25 cellular contexts compared by ENCODE assay signal in the genomic region with DNA sequence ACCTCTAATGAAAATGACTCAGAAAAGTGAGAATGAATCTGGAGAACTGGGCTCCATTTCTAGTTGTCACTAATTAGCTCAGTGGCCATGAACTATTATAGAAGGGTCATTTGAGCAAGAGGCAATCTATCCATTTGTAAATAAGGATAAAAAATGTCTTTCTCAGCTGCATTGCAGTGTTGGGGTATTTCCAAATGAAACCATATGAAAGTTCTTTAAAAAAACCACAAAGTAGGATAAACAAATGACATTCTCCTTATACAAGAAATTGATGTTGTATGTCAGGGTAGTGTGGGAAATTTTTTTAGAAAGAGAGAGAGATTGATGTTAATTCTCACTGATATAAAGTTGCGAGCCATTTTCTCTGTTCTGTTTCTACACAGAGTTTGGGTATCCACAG. TPM values are rescaled to one million over a fixed set of nuclear protein-coding genes. Genes with fewer than 3 reads are reported as not detected.
"Had no signal": no experiment of that assay in that cellular context is flagged by ENCODE, and none has a peak within 500 bp of the region (broad histone marks: within the 10 kb centered on the region; RNA-seq: fewer than 3 reads in every experiment).

No MANE protein-coding gene starts in this region.

- H3K36me3 ChIP-seq: adrenal gland, cardiac muscle cell, ovary, prostate gland, upper lobe of left lung had no signal

- H3K9me3 Mint-ChIP-seq: stimulated activated naive B cell treated with anti-CD40 and anti-IgM and Interleukin-4, amounts not matched to agents 10 μg/mL and 1 μg/mL and 100 μg/mL, for 72 hours had no signal

- H3K4me1 ChIP-seq: adrenal gland, body of pancreas, prostate gland, testis had no signal

- ATAC-seq: activated naive CD4-positive, alpha-beta T cell treated with anti-CD3 and anti-CD28 coated beads, Interleukin-2, amount 50 U/mL, for 72 hours; body of pancreas; left ventricle myocardium superior; natural killer cell treated with Interleukin-12 subunit alpha and Interleukin-12 subunit beta and Interleukin-15 and Interleukin-18, amount 100 ng/mL, for 72 hours; stimulated activated naive B cell treated with anti-CD40 and anti-IgM and Interleukin-4, amounts not matched to agents 10 μg/mL and 1 μg/mL and 100 μg/mL, for 72 hours had no signal

- H3K4me3 ChIP-seq: adrenal gland, body of pancreas, cardiac muscle cell, ovary, prostate gland, testis, upper lobe of left lung had no signal

- H3K36me3 Mint-ChIP-seq: activated naive CD4-positive, alpha-beta T cell treated with anti-CD3 and anti-CD28 coated beads, Interleukin-2, amount 50 U/mL, for 72 hours; natural killer cell treated with Interleukin-12 subunit alpha and Interleukin-12 subunit beta and Interleukin-15 and Interleukin-18, amount 100 ng/mL, for 72 hours had no signal

- H3K27ac ChIP-seq: adrenal gland, body of pancreas, cardiac muscle cell, ovary, prostate gland, testis had no signal

- H3K27me3 ChIP-seq: adrenal gland, body of pancreas, cardiac muscle cell, ovary, testis, upper lobe of left lung had no signal

- H3K4me1 Mint-ChIP-seq: stimulated activated naive B cell treated with anti-CD40 and anti-IgM and Interleukin-4, amounts not matched to agents 10 μg/mL and 1 μg/mL and 100 μg/mL, for 72 hours had no signal

- H3K9me3 ChIP-seq: adrenal gland, body of pancreas, ovary, prostate gland, testis, upper lobe of left lung had no signal

- DNase-seq: activated CD4-positive, alpha-beta T cell treated with anti-CD3 and anti-CD28 coated beads for 1 hour; activated CD4-positive, alpha-beta T cell treated with anti-CD3 and anti-CD28 coated beads, Interleukin-2, amount 50 U/mL, for 1 hour; activated gamma-delta T cell treated with Interleukin-2 at 50 U/mL for 16 hours; activated T-cell treated with anti-CD3 and anti-CD28 coated beads, Interleukin-2, amount 50 U/mL, for 1 hour; adrenal gland; body of pancreas; effector memory CD4-positive, alpha-beta T cell; foreskin fibroblast; glutamatergic neuron; hippocampal formation; left ventricle myocardium superior; mammary epithelial cell; midbrain; ovary; stimulated activated CD4-positive, alpha-beta T cell treated with anti-CD3 and anti-CD28 coated beads, Interleukin-2, amount 100 ng/mL, for 48 hours; stimulated activated CD8-positive, alpha-beta memory T cell treated with anti-CD3 and anti-CD28 coated beads, Interleukin-4, amount 100 ng/mL, for 48 hours; stimulated activated naive B cell treated with anti-CD40 and anti-IgM and Interleukin-4, amounts not matched to agents 10 μg/mL and 1 μg/mL and 100 μg/mL, for 72 hours; T-helper 1 cell; testis; upper lobe of left lung had no signal

- H3K4me3 Mint-ChIP-seq: natural killer cell treated with Interleukin-12 subunit alpha and Interleukin-12 subunit beta and Interleukin-15 and Interleukin-18, amount 100 ng/mL, for 72 hours; stimulated activated naive B cell treated with anti-CD40 and anti-IgM and Interleukin-4, amounts not matched to agents 10 μg/mL and 1 μg/mL and 100 μg/mL, for 72 hours had no signal

- H3K27ac Mint-ChIP-seq: activated naive CD4-positive, alpha-beta T cell treated with anti-CD3 and anti-CD28 coated beads, Interleukin-2, amount 50 U/mL, for 72 hours; natural killer cell treated with Interleukin-12 subunit alpha and Interleukin-12 subunit beta and Interleukin-15 and Interleukin-18, amount 100 ng/mL, for 72 hours; stimulated activated naive B cell treated with anti-CD40 and anti-IgM and Interleukin-4, amounts not matched to agents 10 μg/mL and 1 μg/mL and 100 μg/mL, for 72 hours had no signal

RNA-seq across cellular contexts. Expression of a gene that starts 26.0 kb away (rescaled TPM):
- total RNA-seq: activated naive CD4-positive, alpha-beta T cell treated with anti-CD3 and anti-CD28 coated beads, Interleukin-2, amount 50 U/mL, for 72 hours; cardiac muscle cell; cerebellum; mammary epithelial cell; natural killer cell treated with Interleukin-12 subunit alpha and Interleukin-12 subunit beta and Interleukin-15 and Interleukin-18, amount 100 ng/mL, for 72 hours had no signal
- polyA plus RNA-seq: cardiac muscle cell, mammary epithelial cell had no signal
